10 cellular contexts compared by ENCODE assay signal in the genomic region with DNA sequence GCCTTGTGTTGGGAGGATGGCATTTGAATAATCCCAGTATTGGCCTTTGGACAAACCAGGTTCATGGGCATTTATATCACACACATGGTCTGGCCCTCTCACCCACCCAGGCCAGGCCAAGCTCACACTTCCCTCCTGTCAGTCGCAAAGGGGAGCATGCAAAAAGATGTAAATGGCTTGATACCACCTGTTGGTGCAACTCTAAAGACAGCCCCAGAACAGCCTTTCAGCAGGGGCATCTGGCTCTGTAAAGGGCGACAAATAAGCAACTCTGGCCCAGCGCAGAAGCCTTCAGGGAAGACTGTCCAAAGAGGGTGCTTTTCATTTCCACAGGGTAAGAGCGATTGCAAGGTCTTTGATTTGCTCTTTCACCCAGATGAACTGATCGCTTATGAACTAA.
A peak's percentile ranks its signal among the peaks of the same experiment; 100 is the strongest.
DNase-seq lines count a peak whose midpoint lies in the region; ATAC-seq and TF ChIP-seq lines count a peak whose summit lies in the region.
"Had no signal": no experiment of that assay in that cellular context is flagged by ENCODE, and none has a peak within 500 bp of the region (broad histone marks: within the 10 kb centered on the region; RNA-seq: fewer than 3 reads in every experiment).

No MANE protein-coding gene starts in this region.

- intact Hi-C loops in left ventricle myocardium superior (cut with micrococcal nuclease) (no loop called here), Right ventricle myocardium superior (cut with DNase I) (no loop called here)

- ATAC-seq in left ventricle myocardium superior = peak; percentile 9
- no peak for ATAC-seq in Right ventricle myocardium superior (ENCODE audit: poor library complexity)
- peak; percentile 65; the same call in 1 of the 2 replicates for ATAC-seq in WTC11
- ATAC-seq in activated CD8-positive, alpha-beta T cell treated with anti-CD3 and anti-CD28 coated beads, Interleukin-2, amount 10 ng/mL, durations not matched to agents 7 days and 5 days = no peak
- ATAC-seq: HepG2 had no signal

- no peaks in the 10 kb centered on the region for H3K9me3 Mint-ChIP-seq in WTC11
- H3K9me3 Mint-ChIP-seq in nephron progenitor cell = no peaks in the 10 kb centered on the region
- H3K9me3 Mint-ChIP-seq in activated CD8-positive, alpha-beta T cell treated with anti-CD3 and anti-CD28 coated beads, Interleukin-2, amount 10 ng/mL, durations not matched to agents 7 days and 5 days (ENCODE audit: insufficient read depth) = no peaks in the 10 kb centered on the region
- H3K9me3 Mint-ChIP-seq: CD4-positive, CD25-positive, alpha-beta regulatory T cell had no signal

- peaks cover 28% of the 10 kb centered on the region for H3K36me3 Mint-ChIP-seq in WTC11
- peaks cover 43% of the 10 kb centered on the region for H3K36me3 Mint-ChIP-seq in nephron progenitor cell (ENCODE audit: low read depth)
- peaks cover 11% of the 10 kb centered on the region for H3K36me3 Mint-ChIP-seq in activated CD8-positive, alpha-beta T cell treated with anti-CD3 and anti-CD28 coated beads, Interleukin-2, amount 10 ng/mL, durations not matched to agents 7 days and 5 days (ENCODE audit: low read depth)

- H3K4me3 Mint-ChIP-seq in WTC11 (no peak overlapping the region), nephron progenitor cell (no peak overlapping the region)
- H3K4me3 Mint-ChIP-seq in activated CD8-positive, alpha-beta T cell treated with anti-CD3 and anti-CD28 coated beads, Interleukin-2, amount 10 ng/mL, durations not matched to agents 7 days and 5 days = no peak overlapping the region
- H3K4me3 Mint-ChIP-seq: CD4-positive, CD25-positive, alpha-beta regulatory T cell had no signal

- H3K27ac Mint-ChIP-seq in WTC11 (peak overlapping the region; percentile 15), nephron progenitor cell (peak overlapping the region; percentile 87)
- H3K27ac Mint-ChIP-seq in activated CD8-positive, alpha-beta T cell treated with anti-CD3 and anti-CD28 coated beads, Interleukin-2, amount 10 ng/mL, durations not matched to agents 7 days and 5 days = no peak overlapping the region
- H3K27ac Mint-ChIP-seq: CD4-positive, CD25-positive, alpha-beta regulatory T cell had no signal

- H3K27me3 Mint-ChIP-seq in WTC11 (ENCODE audit: low read depth) (no peaks in the 10 kb centered on the region), nephron progenitor cell (ENCODE audit: low read depth, poor library complexity) (no peaks in the 10 kb centered on the region)
- H3K27me3 Mint-ChIP-seq in activated CD8-positive, alpha-beta T cell treated with anti-CD3 and anti-CD28 coated beads, Interleukin-2, amount 10 ng/mL, durations not matched to agents 7 days and 5 days (ENCODE audit: low read depth) = no peaks in the 10 kb centered on the region
- H3K27me3 Mint-ChIP-seq: CD4-positive, CD25-positive, alpha-beta regulatory T cell had no signal

- POLR2A ChIA-PET in WTC11 (lab: Charles Lee) = interaction anchor here (0.9 kb wide), 1 partner anchor 182 kb away, joined by 3 read pairs; a partner anchor contains a TSS
- POLR2A ChIA-PET in activated CD8-positive, alpha-beta T cell treated with anti-CD3 and anti-CD28 coated beads, Interleukin-2, amount 10 ng/mL, durations not matched to agents 7 days and 5 days (lab: Charles Lee) = no interaction called here

- H3K4me1 Mint-ChIP-seq in WTC11 (peaks cover 11% of the 10 kb centered on the region), nephron progenitor cell (peaks cover 25% of the 10 kb centered on the region)
- peaks cover 13% of the 10 kb centered on the region for H3K4me1 Mint-ChIP-seq in activated CD8-positive, alpha-beta T cell treated with anti-CD3 and anti-CD28 coated beads, Interleukin-2, amount 10 ng/mL, durations not matched to agents 7 days and 5 days (ENCODE audit: low read depth)

- TF ChIP-seq CTCF in WTC11 (IDR thresholded peaks at IDR 0.05) (no peak), nephron progenitor cell (IDR thresholded peaks at IDR 0.05) (no peak)

- CTCF ChIA-PET in WTC11 (lab: Charles Lee) = interaction anchor here (1.1 kb wide), 1 partner anchor 95 kb away, joined by 3 read pairs; no protein-coding TSS in a partner anchor
- CTCF ChIA-PET in activated CD8-positive, alpha-beta T cell treated with anti-CD3 and anti-CD28 coated beads, Interleukin-2, amount 10 ng/mL, durations not matched to agents 7 days and 5 days (lab: Charles Lee) = no interaction called here

- DNase-seq in left ventricle myocardium superior (no peak), Right ventricle myocardium superior (no peak), WTC11 (ENCODE audit: low spot score) (no peak), nephron progenitor cell (no peak), SIG-M5 treated with dmso at 0.1 percent for 504 hours (lab: John Stamatoyannopoulos, UW; ENCODE audit: unreplicated experiment) (no peak), OCI-M1 (lab: John Stamatoyannopoulos, UW) (no peak)
- DNase-seq in activated CD8-positive, alpha-beta T cell treated with anti-CD3 and anti-CD28 coated beads, Interleukin-2, amount 10 ng/mL, durations not matched to agents 7 days and 5 days = no peak
- DNase-seq: DMS53 had no signal

TF ChIP-seq in WTC11, 78 proteins besides CTCF, POLR2A, EP300 and RAD21:
- TF ChIP-seq TP53 (CRISPR knock-in tag; IDR thresholded peaks at IDR 0.05) (no peak), ZNF416 (CRISPR knock-in tag; IDR thresholded peaks at IDR 0.05) (no peak), PRRX2 (CRISPR knock-in tag; IDR thresholded peaks at IDR 0.05) (no peak), ZNF671 (CRISPR knock-in tag; IDR thresholded peaks at IDR 0.05) (no peak), SMAD4 (CRISPR knock-in tag; IDR thresholded peaks at IDR 0.05) (no peak), EMX1 (CRISPR knock-in tag; IDR thresholded peaks at IDR 0.05) (no peak), RORB (CRISPR knock-in tag; IDR thresholded peaks at IDR 0.05) (no peak), SOX15 (CRISPR knock-in tag; IDR thresholded peaks at IDR 0.05) (no peak), RELA (CRISPR knock-in tag; IDR thresholded peaks at IDR 0.05; ENCODE audit: borderline replicate concordance) (no peak), NR3C1 (CRISPR knock-in tag; conservative IDR thresholded peaks at IDR 0.05; ENCODE audit: low read depth) (no peak)
- TF ChIP-seq, protein P1, sequence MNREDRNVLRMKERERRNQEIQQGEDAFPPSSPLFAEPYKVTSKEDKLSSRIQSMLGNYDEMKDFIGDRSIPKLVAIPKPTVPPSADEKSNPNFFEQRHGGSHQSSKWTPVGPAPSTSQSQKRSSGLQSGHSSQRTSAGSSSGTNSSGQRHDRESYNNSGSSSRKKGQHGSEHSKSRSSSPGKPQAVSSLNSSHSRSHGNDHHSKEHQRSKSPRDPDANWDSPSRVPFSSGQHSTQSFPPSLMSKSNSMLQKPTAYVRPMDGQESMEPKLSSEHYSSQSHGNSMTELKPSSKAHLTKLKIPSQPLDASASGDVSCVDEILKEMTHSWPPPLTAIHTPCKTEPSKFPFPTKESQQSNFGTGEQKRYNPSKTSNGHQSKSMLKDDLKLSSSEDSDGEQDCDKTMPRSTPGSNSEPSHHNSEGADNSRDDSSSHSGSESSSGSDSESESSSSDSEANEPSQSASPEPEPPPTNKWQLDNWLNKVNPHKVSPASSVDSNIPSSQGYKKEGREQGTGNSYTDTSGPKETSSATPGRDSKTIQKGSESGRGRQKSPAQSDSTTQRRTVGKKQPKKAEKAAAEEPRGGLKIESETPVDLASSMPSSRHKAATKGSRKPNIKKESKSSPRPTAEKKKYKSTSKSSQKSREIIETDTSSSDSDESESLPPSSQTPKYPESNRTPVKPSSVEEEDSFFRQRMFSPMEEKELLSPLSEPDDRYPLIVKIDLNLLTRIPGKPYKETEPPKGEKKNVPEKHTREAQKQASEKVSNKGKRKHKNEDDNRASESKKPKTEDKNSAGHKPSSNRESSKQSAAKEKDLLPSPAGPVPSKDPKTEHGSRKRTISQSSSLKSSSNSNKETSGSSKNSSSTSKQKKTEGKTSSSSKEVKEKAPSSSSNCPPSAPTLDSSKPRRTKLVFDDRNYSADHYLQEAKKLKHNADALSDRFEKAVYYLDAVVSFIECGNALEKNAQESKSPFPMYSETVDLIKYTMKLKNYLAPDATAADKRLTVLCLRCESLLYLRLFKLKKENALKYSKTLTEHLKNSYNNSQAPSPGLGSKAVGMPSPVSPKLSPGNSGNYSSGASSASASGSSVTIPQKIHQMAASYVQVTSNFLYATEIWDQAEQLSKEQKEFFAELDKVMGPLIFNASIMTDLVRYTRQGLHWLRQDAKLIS (CRISPR knock-in tag; IDR thresholded peaks at IDR 0.05; ENCODE audit: borderline replicate concordance) = no peak
- TF ChIP-seq, protein P2, sequence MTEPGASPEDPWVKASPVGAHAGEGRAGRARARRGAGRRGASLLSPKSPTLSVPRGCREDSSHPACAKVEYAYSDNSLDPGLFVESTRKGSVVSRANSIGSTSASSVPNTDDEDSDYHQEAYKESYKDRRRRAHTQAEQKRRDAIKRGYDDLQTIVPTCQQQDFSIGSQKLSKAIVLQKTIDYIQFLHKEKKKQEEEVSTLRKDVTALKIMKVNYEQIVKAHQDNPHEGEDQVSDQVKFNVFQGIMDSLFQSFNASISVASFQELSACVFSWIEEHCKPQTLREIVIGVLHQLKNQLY (CRISPR knock-in tag; IDR thresholded peaks at IDR 0.05) = no peak
- TF ChIP-seq, protein P3, sequence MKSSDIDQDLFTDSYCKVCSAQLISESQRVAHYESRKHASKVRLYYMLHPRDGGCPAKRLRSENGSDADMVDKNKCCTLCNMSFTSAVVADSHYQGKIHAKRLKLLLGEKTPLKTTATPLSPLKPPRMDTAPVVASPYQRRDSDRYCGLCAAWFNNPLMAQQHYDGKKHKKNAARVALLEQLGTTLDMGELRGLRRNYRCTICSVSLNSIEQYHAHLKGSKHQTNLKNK (CRISPR knock-in tag; IDR thresholded peaks at IDR 0.05) = no peak
- TF ChIP-seq, protein P4, sequence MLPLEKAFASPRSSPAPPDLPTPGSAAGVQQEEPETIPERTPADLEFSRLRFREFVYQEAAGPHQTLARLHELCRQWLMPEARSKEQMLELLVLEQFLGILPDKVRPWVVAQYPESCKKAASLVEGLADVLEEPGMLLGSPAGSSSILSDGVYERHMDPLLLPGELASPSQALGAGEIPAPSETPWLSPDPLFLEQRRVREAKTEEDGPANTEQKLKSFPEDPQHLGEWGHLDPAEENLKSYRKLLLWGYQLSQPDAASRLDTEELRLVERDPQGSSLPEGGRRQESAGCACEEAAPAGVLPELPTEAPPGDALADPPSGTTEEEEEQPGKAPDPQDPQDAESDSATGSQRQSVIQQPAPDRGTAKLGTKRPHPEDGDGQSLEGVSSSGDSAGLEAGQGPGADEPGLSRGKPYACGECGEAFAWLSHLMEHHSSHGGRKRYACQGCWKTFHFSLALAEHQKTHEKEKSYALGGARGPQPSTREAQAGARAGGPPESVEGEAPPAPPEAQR (CRISPR knock-in tag; IDR thresholded peaks at IDR 0.05) = no peak

Comparison
In these comparisons a context has a peak if more than half of its experiments do, and no peak if none do; other contexts are left out.
1. ATAC-seq: peak in left ventricle myocardium superior (single experiment) and WTC11 (single experiment); none in Right ventricle myocardium superior (single experiment) and activated CD8-positive, alpha-beta T cell treated with anti-CD3 and anti-CD28 coated beads, Interleukin-2, amount 10 ng/mL, durations not matched to agents 7 days and 5 days (single experiment).